Comparison of ENCODE assay signal across 13 cellular contexts in the genomic region with DNA sequence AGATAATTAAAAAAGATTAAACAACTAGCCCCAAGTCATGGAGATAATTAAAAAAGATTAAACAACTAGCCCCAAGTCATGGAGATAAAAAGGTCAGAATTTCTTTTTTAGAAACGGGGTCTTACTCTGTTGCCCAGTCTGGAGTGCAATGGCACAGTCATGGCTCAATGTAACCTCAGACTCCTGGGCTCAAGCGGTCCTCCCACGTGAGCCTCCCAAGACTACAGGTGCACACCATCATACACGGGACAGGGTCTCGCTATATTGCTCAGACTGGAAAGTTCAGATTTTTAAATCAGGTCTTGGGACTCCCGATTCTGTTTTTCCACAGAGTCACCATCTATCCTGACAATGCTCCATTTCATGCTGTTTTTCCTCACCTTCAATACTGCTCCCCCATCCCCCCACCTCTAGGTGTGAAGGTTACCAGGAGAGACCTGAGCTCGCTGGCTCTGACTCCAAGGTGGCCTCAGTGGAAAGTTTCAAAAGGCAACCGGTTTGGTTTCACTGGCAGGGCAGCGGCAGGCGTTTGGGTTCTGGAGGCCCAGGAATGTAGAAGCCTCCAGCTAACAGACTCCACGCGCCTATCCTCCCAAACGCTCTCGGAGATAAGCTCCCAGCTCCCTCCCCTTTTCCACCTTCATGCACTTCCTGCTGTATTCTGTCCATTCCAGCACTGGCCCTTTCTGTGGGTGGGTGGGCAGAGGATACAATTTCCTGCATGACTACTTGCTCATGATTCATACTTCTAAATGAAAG. TPM values are rescaled to one million over a fixed set of nuclear protein-coding genes. Genes with fewer than 3 reads are reported as not detected.
DNase-seq lines count a peak whose midpoint lies in the region; ATAC-seq and TF ChIP-seq lines count a peak whose summit lies in the region.
"Had no signal": no experiment of that assay in that cellular context is flagged by ENCODE, and none has a peak within 500 bp of the region (broad histone marks: within the 10 kb centered on the region; RNA-seq: fewer than 3 reads in every experiment).

No MANE protein-coding gene starts in this region.

- H3K9me3 ChIP-seq in T-helper 17 cell (ENCODE audit: control insufficient read depth, low read length, poor library complexity, severe bottlenecking) = no peaks in the 10 kb centered on the region
- H3K9me3 ChIP-seq in right cardiac atrium (ENCODE audit: control insufficient read depth, low read length) = no peaks in the 10 kb centered on the region
- H3K9me3 ChIP-seq in gastrocnemius medialis = no peaks in the 10 kb centered on the region

- H3K4me3 ChIP-seq in right cardiac atrium (ENCODE audit: low read length) (no peak overlapping the region), gastrocnemius medialis (no peak overlapping the region)

- ATAC-seq in T-helper 17 cell = no peak
- no peak for ATAC-seq in right cardiac atrium
- ATAC-seq in gastrocnemius medialis = no peak
- ATAC-seq in GM18870 (IDR thresholded peaks at IDR 0.05; ENCODE audit: unreplicated experiment) = no peak
- ATAC-seq in GM18868 (IDR thresholded peaks at IDR 0.05; ENCODE audit: unreplicated experiment) = no peak
- ATAC-seq: CD8-positive, alpha-beta T cell; stimulated activated naive CD8-positive, alpha-beta T cell treated with anti-CD3 and anti-CD28 coated beads, Interleukin-15, amount 100 ng/mL, for 72 hours had no signal

- H3K27me3 ChIP-seq in right cardiac atrium (ENCODE audit: control insufficient read depth, insufficient read depth) (no peaks in the 10 kb centered on the region), gastrocnemius medialis (no peaks in the 10 kb centered on the region)

- peak overlapping the region; percentile 91 for H3K27ac Mint-ChIP-seq in T-helper 17 cell
- H3K27ac Mint-ChIP-seq: activated T-cell treated with anti-CD3 and anti-CD28 coated beads, Interleukin-2, amount 50 U/mL, for 24 hours; CD8-positive, alpha-beta T cell; stimulated activated naive CD8-positive, alpha-beta T cell treated with anti-CD3 and anti-CD28 coated beads, Interleukin-15, amount 100 ng/mL, for 72 hours had no signal

- peaks cover 24% of the 10 kb centered on the region for H3K4me1 Mint-ChIP-seq in T-helper 17 cell

- no peak overlapping the region for H3K4me3 Mint-ChIP-seq in T-helper 17 cell
- H3K4me3 Mint-ChIP-seq: activated T-cell treated with anti-CD3 and anti-CD28 coated beads, Interleukin-2, amount 50 U/mL, for 24 hours; CD8-positive, alpha-beta T cell; memory B cell had no signal

- in situ Hi-C loops in gastrocnemius medialis (cut with MboI; ENCODE audit: low sequenced_read_pairs in 4 of 4) = no loop called here

- H3K27ac ChIP-seq in right cardiac atrium (ENCODE audit: low read length) = peak overlapping the region; percentile 13
- H3K27ac ChIP-seq in gastrocnemius medialis = peak overlapping the region; percentile 67 to 75 (median 70)

- H3K36me3 ChIP-seq in gastrocnemius medialis = no peaks in the 10 kb centered on the region

- DNase-seq in ELF-1 (ENCODE audit: low read depth, low spot score) = peak; percentile 88
- no peak for DNase-seq in T-helper 17 cell
- DNase-seq in right cardiac atrium = peak in 1 of 3 donors; percentile 49
- no peak for DNase-seq in gastrocnemius medialis
- no peak for DNase-seq in inferior parietal cortex (ENCODE audit: extremely low spot score)
- no peak for DNase-seq in GF-D8 (lab: John Stamatoyannopoulos, UW)
- DNase-seq: activated T-cell treated with anti-CD3 and anti-CD28 coated beads, Interleukin-2, amount 50 U/mL, for 24 hours; CD8-positive, alpha-beta T cell; NCI-H2081 treated with DMSO at 0.1 percent for 48 hours; stimulated activated naive CD8-positive, alpha-beta T cell treated with anti-CD3 and anti-CD28 coated beads, Interleukin-15, amount 100 ng/mL, for 72 hours had no signal

- TF ChIP-seq CTCF in gastrocnemius medialis (IDR thresholded peaks at IDR 0.05 in 4 of 5, conservative IDR thresholded peaks at IDR 0.05 in 1 of 5) = no peak

- intact Hi-C loops in right cardiac atrium (cut with DNase I) = loop anchor here in 1 of 4 donors (5.0 kb wide), 1 partner anchor 80 kb away; no protein-coding TSS in a partner anchor
- intact Hi-C loops in gastrocnemius medialis (cut with DNase I; ENCODE audit: low total_unique reads) = no loop called here

- no peaks in the 10 kb centered on the region for H3K27me3 Mint-ChIP-seq in T-helper 17 cell

- 63% methylated on average over 14 of the region's 14 CpGs for WGBS in right cardiac atrium

- TF ChIP-seq POLR2A in gastrocnemius medialis (IDR thresholded peaks at IDR 0.05) = no peak

- no peaks in the 10 kb centered on the region for H3K36me3 Mint-ChIP-seq in T-helper 17 cell (ENCODE audit: low read depth)
- H3K36me3 Mint-ChIP-seq: memory B cell had no signal

- H3K4me1 ChIP-seq in right cardiac atrium (ENCODE audit: control insufficient read depth, insufficient read depth, low read length) = peaks cover 3% of the 10 kb centered on the region
- H3K4me1 ChIP-seq in gastrocnemius medialis = peaks cover 29 to 31% of the 10 kb centered on the region in 2 donors

RNA-seq across cellular contexts. Expression of a gene that starts 2.9 kb away (rescaled TPM):
- total RNA-seq in T-helper 17 cell (10 to 100 TPM; 25.5 to 30.9 TPM), right cardiac atrium (10 to 100 TPM; 22.0 to 28.5 (median 24.5) TPM), gastrocnemius medialis (1 to 10 TPM; 3.2 to 8.6 (median 6.5) TPM)
- 19.3 TPM for polyA plus RNA-seq in right cardiac atrium

RNA-seq across cellular contexts. Expression of a gene that starts 15.0 kb away (rescaled TPM):
- 10 to 100 TPM; 16.8 to 18.6 TPM for total RNA-seq in T-helper 17 cell
- 10 to 100 TPM; 11.8 to 17.3 (median 14.1) TPM for total RNA-seq in right cardiac atrium
- polyA plus RNA-seq in right cardiac atrium = 23.3 TPM
- 10 to 100 TPM; 25.8 to 50.6 (median 43.8) TPM for total RNA-seq in gastrocnemius medialis

RNA-seq across cellular contexts. Expression of a gene that starts 28.9 kb away (rescaled TPM):
- 10 to 100 TPM in 1 of 2 donors, 1 to 10 TPM in 1; 7.6 to 11.2 TPM for total RNA-seq in T-helper 17 cell
- total RNA-seq in right cardiac atrium = 10 to 100 TPM in 3 of 4 donors, 1 to 10 TPM in 1; 8.2 to 27.7 (median 17.3) TPM
- 27.0 TPM for polyA plus RNA-seq in right cardiac atrium
- 1,000 to 10,000 TPM in 2 of 4 donors, 100 to 1,000 TPM in 2; 642 to 1,565 (median 923) TPM for total RNA-seq in gastrocnemius medialis

RNA-seq across cellular contexts. Expression of a gene that starts 56.7 kb away (rescaled TPM):
- total RNA-seq in T-helper 17 cell = 10 to 100 TPM; 30.8 to 39.5 TPM
- 10 to 100 TPM in 3 of 4 donors, 1 to 10 TPM in 1; 8.6 to 14.5 (median 11.5) TPM for total RNA-seq in right cardiac atrium
- polyA plus RNA-seq in right cardiac atrium = 7.2 TPM
- total RNA-seq in gastrocnemius medialis = 1 to 10 TPM; 3.3 to 9.8 (median 8.6) TPM

Comparison
In these comparisons a context has a peak if more than half of its experiments do, and no peak if none do; other contexts are left out.
1. RNA of a gene that starts 28.9 kb away (total RNA-seq): 642 to 1,565 TPM in gastrocnemius medialis; 8.2 to 27.7 TPM in right cardiac atrium and 7.6 to 11.2 TPM in T-helper 17 cell; every median in the first group is over 10 times any median in the second.